16 cellular contexts compared by ENCODE assay signal in the genomic region with DNA sequence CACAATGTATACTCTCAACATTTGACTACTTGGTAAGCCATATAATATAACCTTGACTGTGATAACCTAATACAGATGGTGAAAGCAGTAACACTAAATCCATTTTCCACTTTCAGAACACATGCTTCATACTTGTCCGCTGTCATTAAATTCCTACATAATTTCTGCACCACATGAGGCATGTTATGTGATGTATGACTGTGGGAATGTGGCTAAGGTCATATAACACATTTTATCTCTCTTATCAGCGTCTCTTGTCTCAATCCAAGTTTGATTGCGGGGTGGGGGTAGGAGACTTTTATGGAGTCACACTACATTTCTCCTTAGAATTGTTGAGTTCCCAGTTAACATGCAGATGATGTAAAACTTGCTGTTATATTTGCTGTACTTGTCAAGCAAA.
"Had no signal": no experiment of that assay in that cellular context is flagged by ENCODE, and none has a peak within 500 bp of the region (broad histone marks: within the 10 kb centered on the region; RNA-seq: fewer than 3 reads in every experiment).

No MANE protein-coding gene starts in this region.

- H2AFZ ChIP-seq: neural progenitor cell, parathyroid adenoma had no signal

- ATAC-seq: left lobe of liver had no signal

- H3K27me3 ChIP-seq: esophagus squamous epithelium, gastrocnemius medialis, neural progenitor cell, spleen, suprapubic skin had no signal

- H3K4me2 ChIP-seq: neural progenitor cell had no signal

- H3K36me3 ChIP-seq: gastrocnemius medialis, spleen, suprapubic skin had no signal

- H3K27ac ChIP-seq: esophagus squamous epithelium, gastrocnemius medialis, neural progenitor cell, parathyroid adenoma, spleen, suprapubic skin, VCaP had no signal

- H3K27me3 Mint-ChIP-seq: type B pancreatic cell had no signal

- H3K9me3 ChIP-seq: esophagus squamous epithelium, gastrocnemius medialis, spleen, suprapubic skin had no signal

- H3K4me3 ChIP-seq: esophagus squamous epithelium, gastrocnemius medialis, neural progenitor cell, spleen, suprapubic skin had no signal

- H3K36me3 Mint-ChIP-seq: memory B cell had no signal

- H3K4me1 ChIP-seq: esophagus squamous epithelium, neural progenitor cell, parathyroid adenoma, spleen, suprapubic skin had no signal

- H3K27ac Mint-ChIP-seq: activated T-helper 1 cell treated with anti-CD3 and anti-CD28 coated beads, Interleukin-12 subunit alpha, Interleukin-12 subunit beta, Interleukin-2, Interleukin-4 antibody, amounts not matched to agents 30 ng/mL and 10 ng/mL and 1 ng/mL, durations not matched to agents 14 hours and 24 hours and 36 hours; memory B cell; neural progenitor cell; type B pancreatic cell had no signal

- H3K9ac ChIP-seq: neural progenitor cell, parathyroid adenoma had no signal

- H3K4me3 Mint-ChIP-seq: activated T-helper 1 cell treated with anti-CD3 and anti-CD28 coated beads, Interleukin-12 subunit alpha, Interleukin-12 subunit beta, Interleukin-2, Interleukin-4 antibody, amounts not matched to agents 30 ng/mL and 10 ng/mL and 1 ng/mL, durations not matched to agents 14 hours and 24 hours and 36 hours; memory B cell; neural progenitor cell; type B pancreatic cell had no signal

- DNase-seq: activated CD4-positive, alpha-beta T cell treated with anti-CD3 and anti-CD28 coated beads for 48 hours; activated naive CD4-positive, alpha-beta T cell; esophagus squamous epithelium; gastrocnemius medialis; spleen; stimulated activated CD4-positive, alpha-beta T cell treated with anti-CD3 and anti-CD28 coated beads, Interleukin-1b, Interleukin-23, amount 100 ng/mL, for 48 hours; stimulated activated naive CD4-positive, alpha-beta T cell; T-helper 1 cell had no signal

- H3K9me3 Mint-ChIP-seq: activated T-helper 1 cell treated with anti-CD3 and anti-CD28 coated beads, Interleukin-12 subunit alpha, Interleukin-12 subunit beta, Interleukin-2, Interleukin-4 antibody, amounts not matched to agents 30 ng/mL and 10 ng/mL and 1 ng/mL, durations not matched to agents 14 hours and 24 hours and 36 hours; memory B cell; neural progenitor cell; type B pancreatic cell had no signal

- H3K79me2 ChIP-seq: parathyroid adenoma had no signal
